20 cellular contexts compared by ENCODE assay signal in the genomic region with DNA sequence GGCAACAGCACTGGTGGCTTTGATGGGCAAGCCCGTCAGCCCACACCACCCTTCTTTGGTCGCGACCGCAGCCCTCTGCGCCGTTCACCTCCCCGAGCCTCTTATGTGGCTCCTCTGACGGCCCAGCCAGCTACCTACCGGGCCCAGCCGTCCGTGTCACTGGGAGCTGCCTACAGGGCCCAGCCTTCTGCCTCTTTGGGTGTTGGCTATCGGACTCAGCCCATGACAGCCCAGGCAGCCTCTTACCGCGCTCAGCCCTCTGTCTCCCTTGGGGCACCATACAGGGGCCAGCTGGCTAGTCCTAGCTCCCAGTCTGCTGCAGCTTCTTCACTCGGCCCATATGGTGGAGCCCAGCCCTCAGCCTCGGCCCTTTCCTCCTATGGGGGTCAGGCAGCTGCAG. TPM values are rescaled to one million over a fixed set of nuclear protein-coding genes. Genes with fewer than 3 reads are reported as not detected.
DNase-seq lines count a peak whose midpoint lies in the region; ATAC-seq lines count a peak whose summit lies in the region.
"Had no signal": no experiment of that assay in that cellular context is flagged by ENCODE, and none has a peak within 500 bp of the region (broad histone marks: within the 10 kb centered on the region; RNA-seq: fewer than 3 reads in every experiment).

No MANE protein-coding gene starts in this region.

- H3K4me3 Mint-ChIP-seq in stimulated activated effector memory CD8-positive, alpha-beta T cell treated with anti-CD3 and anti-CD28 coated beads, Interleukin-12 subunit alpha, Interleukin-12 subunit beta, amount 100 ng/mL, for 72 hours = no peak overlapping the region
- H3K4me3 Mint-ChIP-seq: activated naive CD4-positive, alpha-beta T cell treated with anti-CD3 and anti-CD28 coated beads for 36 hours had no signal

- H3K27ac Mint-ChIP-seq in stimulated activated effector memory CD8-positive, alpha-beta T cell treated with anti-CD3 and anti-CD28 coated beads, Interleukin-12 subunit alpha, Interleukin-12 subunit beta, amount 100 ng/mL, for 72 hours = peak overlapping the region; percentile 48
- H3K27ac Mint-ChIP-seq: activated naive CD4-positive, alpha-beta T cell treated with anti-CD3 and anti-CD28 coated beads for 36 hours had no signal

- intact Hi-C loops in left ventricle myocardium superior (cut with micrococcal nuclease) = no loop called here

- DNase-seq in NCI-H524 (lab: John Stamatoyannopoulos, UW) (peak; percentile 45 to 62), NCI-H524 treated with DMSO at 0.1 percent for 48 hours (lab: John Stamatoyannopoulos, UW) (no peak), left ventricle myocardium superior (no peak), ecto neural progenitor cell (ENCODE audit: low spot score) (no peak), NCI-H774 (lab: John Stamatoyannopoulos, UW) (no peak)
- DNase-seq in stimulated activated effector memory CD8-positive, alpha-beta T cell treated with anti-CD3 and anti-CD28 coated beads, Interleukin-12 subunit alpha, Interleukin-12 subunit beta, amount 100 ng/mL, for 72 hours (ENCODE audit: low spot score in 2 of 2) = no peak
- DNase-seq: 8988T; activated naive CD4-positive, alpha-beta T cell treated with anti-CD3 and anti-CD28 coated beads for 36 hours; activated T-cell treated with anti-CD3 and anti-CD28 coated beads, Interleukin-2, amount 50 U/mL, for 48 hours; CD4-positive, alpha-beta memory T cell; colonic mucosa; HCEC 1CT; islet precursor cell; MV-4-11; NCI-H146; SJCRH30; stimulated activated CD8-positive, alpha-beta memory T cell treated with anti-CD3 and anti-CD28 coated beads, Interleukin-4, amount 100 ng/mL, for 48 hours; T-helper 1 cell had no signal

- peaks cover 70% of the 10 kb centered on the region for H3K4me1 Mint-ChIP-seq in stimulated activated effector memory CD8-positive, alpha-beta T cell treated with anti-CD3 and anti-CD28 coated beads, Interleukin-12 subunit alpha, Interleukin-12 subunit beta, amount 100 ng/mL, for 72 hours

- peak; percentile 23 for ATAC-seq in left ventricle myocardium superior
- ATAC-seq in stimulated activated effector memory CD8-positive, alpha-beta T cell treated with anti-CD3 and anti-CD28 coated beads, Interleukin-12 subunit alpha, Interleukin-12 subunit beta, amount 100 ng/mL, for 72 hours = no peak
- ATAC-seq: Panc1 had no signal

- no peaks in the 10 kb centered on the region for H3K9me3 Mint-ChIP-seq in stimulated activated effector memory CD8-positive, alpha-beta T cell treated with anti-CD3 and anti-CD28 coated beads, Interleukin-12 subunit alpha, Interleukin-12 subunit beta, amount 100 ng/mL, for 72 hours

- peaks cover 100% of the 10 kb centered on the region for H3K36me3 Mint-ChIP-seq in stimulated activated effector memory CD8-positive, alpha-beta T cell treated with anti-CD3 and anti-CD28 coated beads, Interleukin-12 subunit alpha, Interleukin-12 subunit beta, amount 100 ng/mL, for 72 hours

RNA-seq across cellular contexts. Expression of a gene that starts 8.0 kb away (rescaled TPM):
- 31.4 TPM for total RNA-seq in left ventricle myocardium superior

RNA-seq across cellular contexts. Expression of a gene that starts 14.1 kb away (rescaled TPM):
- 69.5 TPM for total RNA-seq in left ventricle myocardium superior

RNA-seq across cellular contexts. Expression of a gene that starts 31.5 kb away (rescaled TPM):
- 26.8 TPM for total RNA-seq in left ventricle myocardium superior

RNA-seq across cellular contexts. Expression of a gene that starts 31.6 kb away (rescaled TPM):
- total RNA-seq in left ventricle myocardium superior = 0.25 TPM
- total RNA-seq: CD4-positive, alpha-beta memory T cell; urinary bladder had no signal

RNA-seq across cellular contexts. Expression of a gene that starts 53.2 kb away (rescaled TPM):
- 13.1 TPM for total RNA-seq in left ventricle myocardium superior

Comparison
In these comparisons a context has a peak if more than half of its experiments do, and no peak if none do; other contexts are left out.
1. DNase-seq: peak in NCI-H524 (2 of 2); none in NCI-H524 treated with DMSO at 0.1 percent for 48 hours (single experiment), left ventricle myocardium superior (single experiment), stimulated activated effector memory CD8-positive, alpha-beta T cell treated with anti-CD3 and anti-CD28 coated beads, Interleukin-12 subunit alpha, Interleukin-12 subunit beta, amount 100 ng/mL, for 72 hours (0 of 2), ecto neural progenitor cell (single experiment) and NCI-H774 (single experiment).